19 cellular contexts compared by ENCODE assay signal in genomic region chr12:20264608-20265114, GRCh38.
DNase-seq lines count a peak whose midpoint lies in the region; ATAC-seq and TF ChIP-seq lines count a peak whose summit lies in the region.
"Had no signal": no experiment of that assay in that cellular context is flagged by ENCODE, and none has a peak within 500 bp of the region (broad histone marks: within the 10 kb centered on the region; RNA-seq: fewer than 3 reads in every experiment).

No MANE protein-coding gene starts in this region.

- DNase-seq in Right ventricle myocardium superior = no peak
- no peak for DNase-seq in left ventricle myocardium inferior
- DNase-seq in astrocyte of the hippocampus (ENCODE audit: low read depth, low spot score) = peak; percentile 33
- peak; percentile 80 for DNase-seq in iPS DF 6.9 (ENCODE audit: low read depth, low spot score)
- DNase-seq in skeletal muscle cell (ENCODE audit: low read depth) = peak; percentile 36
- DNase-seq in stomach = no peak
- DNase-seq: activated CD4-positive, alpha-beta T cell treated with anti-CD3 and anti-CD28 coated beads, Interleukin-2, amount 50 U/mL, for 4 hours; activated T-cell treated with anti-CD3 and anti-CD28 coated beads, Interleukin-2, amount 50 U/mL, for 24 hours; GOT3; lower lobe of right lung; natural killer cell; NCI-H2029; PC-9; psoas muscle; stimulated activated CD4-positive, alpha-beta T cell treated with anti-CD3 and anti-CD28 coated beads, Interleukin-15, amount 100 ng/mL, for 24 hours had no signal

- intact Hi-C loops in Right ventricle myocardium superior (cut with DNase I) (no loop called here), left ventricle myocardium inferior (cut with micrococcal nuclease) (no loop called here), stomach (cut with DNase I; ENCODE audit: low total_unique reads) (no loop called here)

- H3K9me3 ChIP-seq in left ventricle myocardium inferior (replicated peaks) (no peaks in the 10 kb centered on the region), iPS DF 6.9 (ENCODE audit: control insufficient read depth, insufficient read depth, low read length) (no peaks in the 10 kb centered on the region), stomach (no peaks in the 10 kb centered on the region)
- H3K9me3 ChIP-seq: A549, breast epithelium, lower lobe of right lung, psoas muscle had no signal

- H3K36me3 ChIP-seq in left ventricle myocardium inferior = no peaks in the 10 kb centered on the region
- no peaks in the 10 kb centered on the region for H3K36me3 ChIP-seq in iPS DF 6.9 (ENCODE audit: control insufficient read depth, insufficient read depth, low read length)
- no peaks in the 10 kb centered on the region for H3K36me3 ChIP-seq in stomach
- H3K36me3 ChIP-seq: breast epithelium, lower lobe of right lung had no signal

- peaks cover 7% of the 10 kb centered on the region for H3K4me1 ChIP-seq in left ventricle myocardium inferior
- H3K4me1 ChIP-seq in iPS DF 6.9 (ENCODE audit: control insufficient read depth, insufficient read depth, low read length) = peaks cover 8% of the 10 kb centered on the region; the same call in 1 of the 2 replicates
- H3K4me1 ChIP-seq in stomach = peaks cover 0 to 5% (median 0%) of the 10 kb centered on the region in 4 donors
- H3K4me1 ChIP-seq: breast epithelium, lower lobe of right lung had no signal

- WGBS in iPS DF 6.9 (ENCODE audit: insufficient coverage, insufficient read length) = no CpG with 5 or more reads among the region's 1 CpG
- 31 to 80% (median 34%) methylated on average over 1 of the region's 1 CpG for WGBS in stomach, 5 donors

- TF ChIP-seq CTCF in left ventricle myocardium inferior (IDR thresholded peaks at IDR 0.05; ENCODE audit: borderline replicate concordance) (no peak), stomach (IDR thresholded peaks at IDR 0.05) (no peak)

- TF ChIP-seq EP300 in stomach (IDR thresholded peaks at IDR 0.05) = no peak

- peak; percentile 16 for ATAC-seq in Right ventricle myocardium superior (ENCODE audit: poor library complexity)
- ATAC-seq in GM18870 (IDR thresholded peaks at IDR 0.05; ENCODE audit: unreplicated experiment) = no peak
- ATAC-seq in HG03095 (IDR thresholded peaks at IDR 0.05; ENCODE audit: unreplicated experiment) = no peak
- ATAC-seq: lower lobe of right lung, natural killer cell, psoas muscle had no signal

- H3K4me3 ChIP-seq in left ventricle myocardium inferior (no peak overlapping the region), iPS DF 6.9 (ENCODE audit: low read length) (no peak overlapping the region), skeletal muscle cell (ENCODE audit: low read depth, low read length) (no peak overlapping the region), stomach (no peak overlapping the region)
- H3K4me3 ChIP-seq: A549, breast epithelium, lower lobe of right lung, PC-9, psoas muscle had no signal

- H3K27me3 ChIP-seq in left ventricle myocardium inferior (ENCODE audit: low read depth) = no peaks in the 10 kb centered on the region
- no peaks in the 10 kb centered on the region for H3K27me3 ChIP-seq in iPS DF 6.9 (ENCODE audit: control insufficient read depth, insufficient read depth, low read length)
- no peaks in the 10 kb centered on the region for H3K27me3 ChIP-seq in stomach
- H3K27me3 ChIP-seq: breast epithelium had no signal

- TF ChIP-seq POLR2A in stomach (IDR thresholded peaks at IDR 0.05) = no peak

- H3K27ac ChIP-seq in left ventricle myocardium inferior (replicated peaks) (no peak overlapping the region), iPS DF 6.9 (ENCODE audit: low read length) (no peak overlapping the region), stomach (no peak overlapping the region)
- H3K27ac ChIP-seq: breast epithelium, lower lobe of right lung, PC-9, psoas muscle had no signal

Comparison
In these comparisons a context has a peak if more than half of its experiments do, and no peak if none do; other contexts are left out.
1. DNase-seq: peak in astrocyte of the hippocampus (single experiment), iPS DF 6.9 (single experiment) and skeletal muscle cell (single experiment); none in Right ventricle myocardium superior (single experiment), left ventricle myocardium inferior (single experiment) and stomach (single experiment).